ENCODE assay signal across 9 cellular contexts in the genomic region with DNA sequence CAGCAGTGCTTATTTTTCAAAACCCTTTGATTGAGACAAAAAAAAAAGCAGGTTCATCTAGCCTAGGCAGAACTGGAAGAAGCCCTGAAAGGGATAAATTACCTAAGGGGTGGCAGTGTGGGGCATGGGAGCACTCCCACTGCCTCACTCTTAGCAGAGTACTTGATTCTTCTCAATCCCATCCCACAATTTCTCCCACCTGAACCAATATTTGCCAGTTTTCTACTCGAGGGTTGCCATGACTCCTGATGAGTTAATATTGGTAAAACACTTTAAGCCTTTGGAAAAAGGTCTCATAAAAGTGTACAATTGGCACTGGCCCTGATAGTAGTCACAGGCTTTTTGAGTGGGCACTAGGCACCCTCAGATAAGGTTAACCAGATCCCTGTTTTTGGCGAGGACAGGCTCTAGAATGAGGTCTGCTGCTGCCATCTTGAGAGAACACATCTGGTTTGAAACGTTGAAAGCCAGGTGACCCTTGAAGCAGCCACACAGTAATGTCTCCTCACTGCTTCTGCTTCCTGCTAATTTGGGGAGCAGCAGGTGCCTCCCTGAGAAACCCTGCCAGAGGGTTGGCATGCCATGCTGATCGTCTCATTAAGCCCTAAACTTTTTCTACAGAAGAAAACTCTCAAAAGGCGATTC.
DNase-seq lines count a peak whose midpoint lies in the region; ATAC-seq and TF ChIP-seq lines count a peak whose summit lies in the region.
"Had no signal": no experiment of that assay in that cellular context is flagged by ENCODE, and none has a peak within 500 bp of the region (broad histone marks: within the 10 kb centered on the region; RNA-seq: fewer than 3 reads in every experiment).

No MANE protein-coding gene starts in this region.

- BruUV-seq in MCF 10A (replicated peaks; lab: Mats Ljungman, UMichigan): TSS peak; percentile 88
- no TSS peak for BruUV-seq in OCI-LY7 (replicated peaks; lab: Mats Ljungman, UMichigan)

- H3K27ac ChIP-seq in heart right ventricle: peak overlapping the region in 9 of 10 donors; percentile 5 to 78 (median 53)
- H3K27ac ChIP-seq in muscle layer of duodenum (ENCODE audit: low read length): peak overlapping the region; percentile 96
- peak overlapping the region; percentile 38 for H3K27ac ChIP-seq in urinary bladder (ENCODE audit: low read depth)
- no peak overlapping the region for H3K27ac ChIP-seq in OCI-LY7 (ENCODE audit: low read depth, low read length, poor library complexity, severe bottlenecking)

- H3K27me3 ChIP-seq in heart right ventricle (no peaks in the 10 kb centered on the region), muscle layer of duodenum (ENCODE audit: low read depth, low read length) (no peaks in the 10 kb centered on the region)

- H3K79me2 ChIP-seq in OCI-LY7 (ENCODE audit: insufficient read depth, low read depth, low read length): no peaks in the 10 kb centered on the region

- H3K27ac Mint-ChIP-seq in MCF 10A (ENCODE audit: low read depth, unreplicated experiment): peak overlapping the region; percentile 94

- H3K4me3 ChIP-seq in heart right ventricle (no peak overlapping the region), muscle layer of duodenum (ENCODE audit: low read depth in 1 of 2, low read length in 2 of 2) (no peak overlapping the region), urinary bladder (ENCODE audit: low read depth, low read length) (no peak overlapping the region), OCI-LY7 (ENCODE audit: low read depth, low read length, poor library complexity, severe bottlenecking) (no peak overlapping the region)

- H3K9me3 ChIP-seq in heart right ventricle: no peaks in the 10 kb centered on the region
- no peaks in the 10 kb centered on the region for H3K9me3 ChIP-seq in muscle layer of duodenum (ENCODE audit: control insufficient read depth in 1 of 2, low read length in 2 of 2)
- H3K9me3 ChIP-seq in OCI-LY7 (ENCODE audit: low read length): no peaks in the 10 kb centered on the region

- POLR2A ChIA-PET in MCF 10A (lab: Yijun Ruan, JAX): interaction anchor here (0.5 to 2.7 kb wide), 23 partner anchors 13 to 677 kb away, joined by 3 to 19 read pairs (median 5); partner anchors contain the start of gene ZFP36L1
- POLR2A ChIA-PET in OCI-LY7 (lab: Charles Lee): no interaction called here

- no peaks in the 10 kb centered on the region for H4K20me1 ChIP-seq in OCI-LY7 (ENCODE audit: insufficient read depth, low read length)

- intact Hi-C loops in heart right ventricle (cut with DNase I) (loop anchor here in 5 of 10 donors (5.0 to 10.0 kb wide), 5 partner anchors 103 to 675 kb away; no protein-coding TSS in a partner anchor), cardiac septum (cut with DNase I) (loop anchor here (5.0 to 10.0 kb wide), 2 partner anchors 197 to 675 kb away; no protein-coding TSS in a partner anchor), MCF 10A (cut with micrococcal nuclease) (loop anchor here (2.0 to 5.0 kb wide), 8 partner anchors 71 to 678 kb away; partner anchors contain the start of gene ZFP36L1), OCI-LY7 (cut with micrococcal nuclease; ENCODE audit: unreplicated experiment) (no loop called here)

- ATAC-seq in heart right ventricle: no peak

- H3K27me3 Mint-ChIP-seq in MCF 10A (ENCODE audit: insufficient read depth, unreplicated experiment): no peaks in the 10 kb centered on the region

- DNase-seq in heart right ventricle: no peak
- DNase-seq in cardiac septum (ENCODE audit: low spot score): no peak
- DNase-seq in MCF 10A (ENCODE audit: unreplicated experiment): no peak
- no peak for DNase-seq in stimulated activated CD4-positive, alpha-beta T cell treated with anti-CD3 and anti-CD28 coated beads, Interleukin-4, amount 100 ng/mL, for 4 hours
- DNase-seq in NAMALWA (ENCODE audit: low spot score): no peak
- no peak for DNase-seq in OCI-LY7 (ENCODE audit: low spot score)
- DNase-seq: activated gamma-delta T cell had no signal

- no peaks in the 10 kb centered on the region for H3K9me3 Mint-ChIP-seq in MCF 10A (ENCODE audit: unreplicated experiment)

- H2AFZ ChIP-seq in OCI-LY7 (ENCODE audit: low read length): no peak overlapping the region

- TF ChIP-seq CTCF in heart right ventricle (IDR thresholded peaks at IDR 0.05) (no peak), MCF 10A (IDR thresholded peaks at IDR 0.05; ENCODE audit: unreplicated experiment) (no peak), OCI-LY7 (conservative IDR thresholded peaks at IDR 0.05; ENCODE audit: low read length) (no peak)

- H3K4me3 Mint-ChIP-seq in MCF 10A (ENCODE audit: unreplicated experiment): peak overlapping the region; percentile 40

- WGBS in heart right ventricle, 2 donors: 62 to 64% methylated on average over 5 of the region's 5 CpGs
- WGBS in urinary bladder: 35% methylated on average over 5 of the region's 5 CpGs

- H3K36me3 ChIP-seq in heart right ventricle (no peaks in the 10 kb centered on the region), muscle layer of duodenum (ENCODE audit: control insufficient read depth in 1 of 2, insufficient read depth in 2 of 2, low read length in 2 of 2) (no peaks in the 10 kb centered on the region), urinary bladder (ENCODE audit: insufficient read depth) (no peaks in the 10 kb centered on the region), OCI-LY7 (ENCODE audit: insufficient read depth, low read length) (no peaks in the 10 kb centered on the region)

- CTCF ChIA-PET in MCF 10A (lab: Yijun Ruan, JAX) (no interaction called here), OCI-LY7 (lab: Charles Lee; ENCODE audit: unreplicated experiment) (no interaction called here)

- H3K4me2 ChIP-seq in OCI-LY7 (ENCODE audit: low read length): no peak overlapping the region

- no peaks in the 10 kb centered on the region for H3K9me2 ChIP-seq in OCI-LY7 (ENCODE audit: insufficient read depth, low read length)

- H3K36me3 Mint-ChIP-seq in MCF 10A (ENCODE audit: insufficient read depth, unreplicated experiment): no peaks in the 10 kb centered on the region

- peaks cover 15 to 68% (median 41%) of the 10 kb centered on the region in 9 donors for H3K4me1 ChIP-seq in heart right ventricle
- peaks cover 9 to 45% of the 10 kb centered on the region in 2 donors for H3K4me1 ChIP-seq in muscle layer of duodenum (ENCODE audit: control insufficient read depth in 1 of 2, insufficient read depth in 2 of 2, low read length in 2 of 2)
- H3K4me1 ChIP-seq in urinary bladder (ENCODE audit: insufficient read depth): peaks cover 3% of the 10 kb centered on the region
- no peaks in the 10 kb centered on the region for H3K4me1 ChIP-seq in OCI-LY7 (ENCODE audit: insufficient read depth, low read length, poor library complexity, severe bottlenecking)

- H3K4me1 Mint-ChIP-seq in MCF 10A (ENCODE audit: insufficient read depth, unreplicated experiment): peaks cover 66% of the 10 kb centered on the region
